7 cellular contexts compared by ENCODE assay signal in the genomic region with DNA sequence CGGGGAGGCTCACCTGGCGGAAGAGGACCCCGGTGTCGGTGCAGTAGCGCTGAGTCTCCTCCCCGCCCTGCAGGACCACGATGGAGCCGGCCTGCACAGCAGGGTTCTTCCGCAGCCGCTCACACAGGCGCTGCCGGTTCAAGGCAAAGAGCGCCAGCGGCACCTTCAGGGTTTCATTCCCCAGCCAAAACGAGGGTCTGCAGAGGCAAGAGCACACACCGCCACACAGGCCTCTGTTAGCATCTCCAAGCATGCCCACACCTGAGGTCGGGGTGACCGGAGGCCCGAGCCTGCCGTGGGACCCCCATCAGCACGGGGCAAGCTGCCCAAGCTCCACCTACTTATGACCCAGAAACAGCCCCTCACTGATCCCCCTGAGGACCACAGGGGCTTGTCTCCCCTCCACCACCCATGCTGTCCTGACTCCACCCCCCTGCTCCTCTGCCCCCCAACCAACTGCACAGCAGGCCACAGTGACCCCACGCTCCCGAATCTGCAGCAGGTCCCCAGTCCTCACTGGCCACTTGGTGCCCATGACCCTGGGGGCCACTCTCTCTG.
"Had no signal": no experiment of that assay in that cellular context is flagged by ENCODE, and none has a peak within 500 bp of the region (broad histone marks: within the 10 kb centered on the region; RNA-seq: fewer than 3 reads in every experiment).

No MANE protein-coding gene starts in this region.

- H3K4me3 ChIP-seq: GM23338 had no signal

- ATAC-seq: HepG2 had no signal

- H2AFZ ChIP-seq: GM23338 had no signal

- H3K27ac ChIP-seq: HL-60 had no signal

- H3K4me2 ChIP-seq: GM23338 had no signal

- DNase-seq: H7, HCEC 1CT, HFFc6, KBM-7 had no signal
